Comparison of ENCODE assay signal across 11 cellular contexts in the genomic region with DNA sequence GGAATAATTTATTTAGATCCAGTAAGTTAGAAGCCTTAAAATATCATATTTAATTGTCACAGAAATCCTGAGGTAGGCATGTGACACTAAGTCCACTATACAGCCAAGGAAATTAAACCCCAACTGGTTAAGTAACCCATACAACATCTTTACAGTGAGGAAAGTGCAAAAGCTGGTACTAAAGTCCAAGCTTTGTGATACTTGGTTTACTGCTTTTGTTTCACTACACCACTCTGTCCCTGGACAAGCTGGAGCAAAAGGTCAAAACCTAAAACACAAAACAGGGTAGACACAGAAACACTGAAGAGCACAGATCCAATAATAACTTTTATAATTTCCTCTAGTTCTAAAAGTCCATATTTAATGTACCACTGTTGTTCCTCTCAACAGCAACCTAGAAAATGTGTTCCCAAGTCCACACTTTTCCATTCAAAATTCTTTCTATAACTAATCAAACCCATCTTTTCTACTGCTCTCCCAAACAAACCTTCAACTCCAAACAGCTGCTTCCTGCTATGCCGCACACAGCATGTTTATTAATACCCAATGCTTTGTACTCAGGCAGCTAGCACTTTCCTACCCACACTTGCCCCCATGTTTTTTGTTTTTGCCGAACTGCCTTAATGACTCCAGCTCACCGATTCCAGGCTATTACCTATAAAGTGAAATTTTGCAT.
A peak's percentile ranks its signal among the peaks of the same experiment; 100 is the strongest.
DNase-seq lines count a peak whose midpoint lies in the region; ATAC-seq and TF ChIP-seq lines count a peak whose summit lies in the region.
"Had no signal": no experiment of that assay in that cellular context is flagged by ENCODE, and none has a peak within 500 bp of the region (broad histone marks: within the 10 kb centered on the region; RNA-seq: fewer than 3 reads in every experiment).

No MANE protein-coding gene starts in this region.

- H3K4me1 ChIP-seq in right cardiac atrium (ENCODE audit: control insufficient read depth, insufficient read depth, low read length) (peaks cover 4% of the 10 kb centered on the region), mucosa of descending colon (ENCODE audit: low read depth) (no peaks in the 10 kb centered on the region), thyroid gland (peaks cover 55 to 75% of the 10 kb centered on the region in 2 donors)

- ATAC-seq in left ventricle myocardium superior (peak; percentile 61), right cardiac atrium (no peak), mucosa of descending colon (peak; percentile 80)

- H3K27me3 ChIP-seq in right cardiac atrium (ENCODE audit: control insufficient read depth, insufficient read depth) (no peaks in the 10 kb centered on the region), thyroid gland (no peaks in the 10 kb centered on the region)
- H3K27me3 ChIP-seq: esophagus muscularis mucosa had no signal

- intact Hi-C loops in left ventricle myocardium superior (cut with micrococcal nuclease) (no loop called here), right cardiac atrium (cut with DNase I) (no loop called here), mucosa of descending colon (cut with DNase I, micrococcal nuclease) (no loop called here), thyroid gland (cut with DNase I) (no loop called here)

- H3K9me3 ChIP-seq in right cardiac atrium (ENCODE audit: control insufficient read depth, low read length) = no peaks in the 10 kb centered on the region
- H3K9me3 ChIP-seq in mucosa of descending colon = no peaks in the 10 kb centered on the region
- H3K9me3 ChIP-seq in thyroid gland = no peaks in the 10 kb centered on the region
- H3K9me3 ChIP-seq: esophagus muscularis mucosa had no signal

- H3K4me3 ChIP-seq in right cardiac atrium (ENCODE audit: low read length) (no peak overlapping the region), mucosa of descending colon (no peak overlapping the region), thyroid gland (replicated peaks in 1 of 3) (no peak overlapping the region)
- H3K4me3 ChIP-seq: esophagus muscularis mucosa had no signal

- 73% methylated on average over 3 of the region's 3 CpGs for WGBS in right cardiac atrium
- WGBS in thyroid gland, 2 donors = 67 to 74% methylated on average over 3 of the region's 3 CpGs

- TF ChIP-seq CTCF in mucosa of descending colon (IDR thresholded peaks at IDR 0.05) = no peak
- no peak for TF ChIP-seq CTCF in thyroid gland (IDR thresholded peaks at IDR 0.05)

- H3K9me3 Mint-ChIP-seq in activated naive CD8-positive, alpha-beta T cell treated with anti-CD3 and anti-CD28 coated beads for 36 hours = no peaks in the 10 kb centered on the region

- DNase-seq in left ventricle myocardium superior = no peak
- DNase-seq in right cardiac atrium = no peak
- DNase-seq in activated naive CD8-positive, alpha-beta T cell treated with anti-CD3 and anti-CD28 coated beads for 36 hours = no peak
- no peak for DNase-seq in mucosa of descending colon
- DNase-seq in thyroid gland = no peak
- no peak for DNase-seq in SW 1271 (lab: John Stamatoyannopoulos, UW)
- DNase-seq in GM03348 (ENCODE audit: low spot score) = no peak
- DNase-seq in activated CD4-positive, CD25-positive, alpha-beta regulatory T cell (lab: John Stamatoyannopoulos, UW) = no peak
- DNase-seq: nucleus accumbens, RPMI8226 had no signal

- TF ChIP-seq POLR2A in thyroid gland (IDR thresholded peaks at IDR 0.05) = no peak

- peaks cover 11% of the 10 kb centered on the region for H3K36me3 Mint-ChIP-seq in activated naive CD8-positive, alpha-beta T cell treated with anti-CD3 and anti-CD28 coated beads for 36 hours

- H3K27ac ChIP-seq in right cardiac atrium (ENCODE audit: low read length) (no peak overlapping the region), thyroid gland (peak overlapping the region in 2 of 3 donors; percentile 8 to 27)
- H3K27ac ChIP-seq: esophagus muscularis mucosa had no signal

- H3K27ac Mint-ChIP-seq in activated naive CD8-positive, alpha-beta T cell treated with anti-CD3 and anti-CD28 coated beads for 36 hours = no peak overlapping the region

- H3K27me3 Mint-ChIP-seq in activated naive CD8-positive, alpha-beta T cell treated with anti-CD3 and anti-CD28 coated beads for 36 hours = no peaks in the 10 kb centered on the region

- H3K4me3 Mint-ChIP-seq in activated naive CD8-positive, alpha-beta T cell treated with anti-CD3 and anti-CD28 coated beads for 36 hours = peak overlapping the region; percentile 5

- H3K36me3 ChIP-seq in mucosa of descending colon (ENCODE audit: low read depth) = no peaks in the 10 kb centered on the region
- H3K36me3 ChIP-seq in thyroid gland = no peaks in the 10 kb centered on the region
- H3K36me3 ChIP-seq: esophagus muscularis mucosa had no signal

- peaks cover 75% of the 10 kb centered on the region for H3K4me1 Mint-ChIP-seq in activated naive CD8-positive, alpha-beta T cell treated with anti-CD3 and anti-CD28 coated beads for 36 hours

Comparison
In these comparisons a context has a peak if more than half of its experiments do, and no peak if none do; other contexts are left out.
1. ATAC-seq: peak in left ventricle myocardium superior (single experiment) and mucosa of descending colon (single experiment); none in right cardiac atrium (0 of 2).